In genomic region chr10:27506280-27506679, GRCh38 we compare ENCODE assay signal across 12 cellular contexts. TPM values are rescaled to one million over a fixed set of nuclear protein-coding genes. Genes with fewer than 3 reads are reported as not detected.
DNase-seq lines count a peak whose midpoint lies in the region; ATAC-seq and TF ChIP-seq lines count a peak whose summit lies in the region.
"Had no signal": no experiment of that assay in that cellular context is flagged by ENCODE, and none has a peak within 500 bp of the region (broad histone marks: within the 10 kb centered on the region; RNA-seq: fewer than 3 reads in every experiment).

No MANE protein-coding gene starts in this region.

- intact Hi-C loops in psoas muscle (cut with DNase I), result loop anchor here (10.0 kb wide), 1 partner anchor 261 kb away; the partner anchor contains the start of gene ACBD5 (in 2 of the 2)

- H3K4me1 ChIP-seq in OCI-LY1 (ENCODE audit: insufficient read depth, low read length, severe bottlenecking) (peaks cover 24% of the 10 kb centered on the region), endocrine pancreas (ENCODE audit: control insufficient read depth, insufficient read depth, low read length) (peaks cover 20% of the 10 kb centered on the region), psoas muscle (peaks cover 32% of the 10 kb centered on the region)

- no peak overlapping the region for H2AFZ ChIP-seq in OCI-LY1 (ENCODE audit: low read length)

- H3K27ac Mint-ChIP-seq in T-helper 2 cell treated with Interferon-gamma antibody and Interleukin-4, amounts not matched to agents 5 μg/mL and 100 μg/mL, for 36 hours, result no peak overlapping the region

- no peaks in the 10 kb centered on the region for H4K20me1 ChIP-seq in OCI-LY1 (ENCODE audit: insufficient read depth, low read length)

- H3K4me3 Mint-ChIP-seq in T-helper 2 cell treated with Interferon-gamma antibody and Interleukin-4, amounts not matched to agents 5 μg/mL and 100 μg/mL, for 36 hours, result peak overlapping the region; percentile 54

- peaks cover 18% of the 10 kb centered on the region for H3K36me3 ChIP-seq in OCI-LY1 (ENCODE audit: insufficient read depth, low read length)
- no peaks in the 10 kb centered on the region for H3K36me3 ChIP-seq in endocrine pancreas (ENCODE audit: control insufficient read depth, insufficient read depth, low read length)
- H3K36me3 ChIP-seq in psoas muscle (ENCODE audit: insufficient read depth in 1 of 2, low read depth in 1 of 2), result peaks cover 0 to 17% of the 10 kb centered on the region in 2 donors

- H3K27me3 Mint-ChIP-seq in T-helper 2 cell treated with Interferon-gamma antibody and Interleukin-4, amounts not matched to agents 5 μg/mL and 100 μg/mL, for 36 hours (ENCODE audit: low read depth), result no peaks in the 10 kb centered on the region

- no peaks in the 10 kb centered on the region for H3K9me2 ChIP-seq in OCI-LY1 (ENCODE audit: low read depth, low read length)

- H3K4me3 ChIP-seq in OCI-LY1 (ENCODE audit: low read depth, low read length, poor library complexity, severe bottlenecking) (no peak overlapping the region), endocrine pancreas (ENCODE audit: control insufficient read depth, insufficient read depth, low read length) (peak overlapping the region; percentile 93), psoas muscle (peak overlapping the region; percentile 82)

- WGBS in psoas muscle, 3 donors, result 63 to 70% (median 67%) methylated on average over 4 of the region's 4 CpGs

- H3K9ac ChIP-seq in OCI-LY1 (ENCODE audit: low read length), result no peak overlapping the region
- H3K9ac ChIP-seq in endocrine pancreas (ENCODE audit: control insufficient read depth, insufficient read depth, low read length), result no peak overlapping the region

- no peaks in the 10 kb centered on the region for H3K9me3 ChIP-seq in OCI-LY1 (ENCODE audit: low read length)
- no peaks in the 10 kb centered on the region for H3K9me3 ChIP-seq in endocrine pancreas (ENCODE audit: control insufficient read depth, low read length)
- H3K9me3 ChIP-seq in psoas muscle, result no peaks in the 10 kb centered on the region

- no peak for DNase-seq in T-helper 2 cell treated with Interferon-gamma antibody and Interleukin-4, amounts not matched to agents 5 μg/mL and 100 μg/mL, for 36 hours (ENCODE audit: low spot score)
- DNase-seq in T-helper 2 cell (no peak), psoas muscle (no peak), NCI-H2081 (lab: John Stamatoyannopoulos, UW) (no peak)
- no peak for DNase-seq in activated CD4-positive, CD25-positive, alpha-beta regulatory T cell (lab: John Stamatoyannopoulos, UW)
- DNase-seq: activated effector memory CD4-positive, alpha-beta T cell treated with anti-CD3 and anti-CD28 coated beads, Interleukin-2, amount 50 U/mL, for 16 hours; effector CD8-positive, alpha-beta T cell; kidney; NCI-H345 had no signal

- H3K9me3 Mint-ChIP-seq in T-helper 2 cell treated with Interferon-gamma antibody and Interleukin-4, amounts not matched to agents 5 μg/mL and 100 μg/mL, for 36 hours, result no peaks in the 10 kb centered on the region

- peaks cover 26% of the 10 kb centered on the region for H3K36me3 Mint-ChIP-seq in T-helper 2 cell treated with Interferon-gamma antibody and Interleukin-4, amounts not matched to agents 5 μg/mL and 100 μg/mL, for 36 hours (ENCODE audit: low read depth)

- H3K27me3 ChIP-seq in OCI-LY1 (ENCODE audit: insufficient read depth, low read length) (no peaks in the 10 kb centered on the region), endocrine pancreas (ENCODE audit: control insufficient read depth, insufficient read depth, low read length) (no peaks in the 10 kb centered on the region), psoas muscle (ENCODE audit: insufficient read depth in 3 of 3, low read length in 2 of 3) (no peaks in the 10 kb centered on the region)

- peaks cover 59% of the 10 kb centered on the region for H3K79me2 ChIP-seq in OCI-LY1 (ENCODE audit: insufficient read depth, low read length)

- H3K27ac ChIP-seq in OCI-LY1 (ENCODE audit: low read depth, low read length, poor library complexity, severe bottlenecking) (no peak overlapping the region), psoas muscle (peak overlapping the region; percentile 2)

- no peak for ATAC-seq in psoas muscle
- no peak for ATAC-seq in HG03432 (IDR thresholded peaks at IDR 0.05; ENCODE audit: unreplicated experiment)

- peaks cover 46% of the 10 kb centered on the region for H3K4me1 Mint-ChIP-seq in T-helper 2 cell treated with Interferon-gamma antibody and Interleukin-4, amounts not matched to agents 5 μg/mL and 100 μg/mL, for 36 hours (ENCODE audit: low read depth)

- H3F3A ChIP-seq in OCI-LY1 (ENCODE audit: insufficient read depth, low read length), result no peaks in the 10 kb centered on the region

- TF ChIP-seq CTCF in OCI-LY1 (IDR thresholded peaks at IDR 0.05; ENCODE audit: low read length), result no peak
- no peak for TF ChIP-seq CTCF in psoas muscle (IDR thresholded peaks at IDR 0.05)

- peak overlapping the region; percentile 92; the same call in 1 of the 2 replicates for H3K4me2 ChIP-seq in OCI-LY1 (ENCODE audit: low read length)

RNA-seq across cellular contexts. Expression of gene RAB18, which starts 2.2 kb away (rescaled TPM):
- 100 to 1,000 TPM in 2 of 4 donors, 10 to 100 TPM in 2; 87.0 to 125 (median 102) TPM for total RNA-seq in psoas muscle
- polyA plus RNA-seq in psoas muscle, result 10 to 100 TPM; 36.2 to 71.1 (median 70.2) TPM
